8 cellular contexts compared by ENCODE assay signal in genomic region chr10:93703066-93703465, GRCh38. TPM values are rescaled to one million over a fixed set of nuclear protein-coding genes. Genes with fewer than 3 reads are reported as not detected.
DNase-seq lines count a peak whose midpoint lies in the region; ATAC-seq and TF ChIP-seq lines count a peak whose summit lies in the region.

No MANE protein-coding gene starts in this region.

- peak overlapping the region; percentile 94 for H2AFZ ChIP-seq in GM23338
- peak overlapping the region; percentile 100 for H2AFZ ChIP-seq in OCI-LY1 (ENCODE audit: low read length)
- H2AFZ ChIP-seq in fibroblast of lung (ENCODE audit: low read length): peak overlapping the region; percentile 99

- H4K20me1 ChIP-seq in GM23338 (replicated peaks; ENCODE audit: insufficient read depth) (no peaks in the 10 kb centered on the region), OCI-LY1 (ENCODE audit: insufficient read depth, low read length) (no peaks in the 10 kb centered on the region), fibroblast of lung (ENCODE audit: control insufficient read depth, extremely low read depth, insufficient read depth, low read length) (no peaks in the 10 kb centered on the region)

- peak in 1 of 10 experiments; percentile 2 for DNase-seq in CD4-positive, alpha-beta T cell
- DNase-seq in GM23338 (ENCODE audit: low spot score) (no peak), fibroblast of lung (ENCODE audit: low read depth in 2 of 2) (peak; percentile 7 to 32), psoas muscle (no peak), NK-92 (lab: John Stamatoyannopoulos, UW; ENCODE audit: unreplicated experiment) (no peak)

- no peak overlapping the region for H3K27ac Mint-ChIP-seq in CD4-positive, alpha-beta T cell
- H3K27ac Mint-ChIP-seq in GM23338: no peak overlapping the region

- H3K9me2 ChIP-seq in GM23338 (ENCODE audit: insufficient read depth) (no peaks in the 10 kb centered on the region), OCI-LY1 (ENCODE audit: low read depth, low read length) (no peaks in the 10 kb centered on the region)

- 0 to 5% (median 2%) methylated on average over 12 of the region's 12 CpGs for WGBS in psoas muscle, 3 donors

- no peaks in the 10 kb centered on the region for H3K27me3 ChIP-seq in CD4-positive, alpha-beta T cell (ENCODE audit: control insufficient read depth, insufficient read depth, low read length)
- H3K27me3 ChIP-seq in GM23338 (ENCODE audit: insufficient read depth): no peaks in the 10 kb centered on the region
- no peaks in the 10 kb centered on the region for H3K27me3 ChIP-seq in OCI-LY1 (ENCODE audit: insufficient read depth, low read length)
- H3K27me3 ChIP-seq in fibroblast of lung (ENCODE audit: control insufficient read depth, insufficient read depth, low read length): no peaks in the 10 kb centered on the region
- no peaks in the 10 kb centered on the region for H3K27me3 ChIP-seq in psoas muscle (ENCODE audit: insufficient read depth in 3 of 3, low read length in 2 of 3)

- H3K4me2 ChIP-seq in GM23338 (peak overlapping the region; percentile 84), OCI-LY1 (ENCODE audit: low read length) (peak overlapping the region; percentile 97), fibroblast of lung (ENCODE audit: extremely low read depth, insufficient read depth, low read length) (peak overlapping the region; percentile 79)

- H3K36me3 ChIP-seq in GM23338 (ENCODE audit: insufficient read depth) (peaks cover 8% of the 10 kb centered on the region; the same call in 1 of the 2 replicates), OCI-LY1 (ENCODE audit: insufficient read depth, low read length) (0 out of 2 replicates have a peak, but pooled peaks cover 4% of the 10 kb centered on the region), fibroblast of lung (ENCODE audit: control insufficient read depth, insufficient read depth, low read length) (no peaks in the 10 kb centered on the region), psoas muscle (ENCODE audit: insufficient read depth in 1 of 2, low read depth in 1 of 2) (peaks cover 3 to 23% of the 10 kb centered on the region in 2 donors)

- intact Hi-C loops in CD4-positive, alpha-beta T cell (cut with DNase I, micrococcal nuclease): loop anchor here in 1 of 2 experiments (2.0 to 10.0 kb wide), 5 partner anchors 189 to 1111 kb away; partner anchors contain the start of genes EXOC6, KIF11, NOC3L and SLC35G1
- intact Hi-C loops in psoas muscle (cut with DNase I): loop anchor here (5.0 kb wide), 3 partner anchors 49 to 114 kb away; no protein-coding TSS in a partner anchor

- H3K9ac ChIP-seq in OCI-LY1 (ENCODE audit: low read length) (peak overlapping the region; percentile 90), fibroblast of lung (ENCODE audit: insufficient read depth, low read length) (peak overlapping the region; percentile 63)

- H3K9me3 ChIP-seq in CD4-positive, alpha-beta T cell (ENCODE audit: control insufficient read depth, low read length): no peaks in the 10 kb centered on the region
- no peaks in the 10 kb centered on the region for H3K9me3 ChIP-seq in OCI-LY1 (ENCODE audit: low read length)
- H3K9me3 ChIP-seq in fibroblast of lung (ENCODE audit: control insufficient read depth, insufficient read depth, low read depth, low read length): no peaks in the 10 kb centered on the region
- no peaks in the 10 kb centered on the region for H3K9me3 ChIP-seq in psoas muscle

- H3K27me3 Mint-ChIP-seq in CD4-positive, alpha-beta T cell: no peaks in the 10 kb centered on the region
- peaks cover 1% of the 10 kb centered on the region for H3K27me3 Mint-ChIP-seq in GM23338 (ENCODE audit: insufficient read depth, low read depth, poor library complexity)

- CTCF ChIA-PET in CD4-positive, alpha-beta T cell (lab: Charles Lee): interaction anchor here (0.6 kb wide), 1 partner anchor 1410 kb away, joined by 4 read pairs; no protein-coding TSS in a partner anchor

- H3K4me3 ChIP-seq in GM23338 (peak overlapping the region; percentile 69), OCI-LY1 (ENCODE audit: low read depth, low read length, poor library complexity, severe bottlenecking) (peak overlapping the region; percentile 85), fibroblast of lung (replicated peaks in 1 of 4; ENCODE audit: control extremely low read depth in 1 of 4, insufficient read depth in 1 of 4, low read depth in 3 of 4, low read length in 4 of 4) (peak overlapping the region; percentile 83 to 91 (median 84)), psoas muscle (peak overlapping the region; percentile 71)

- H3K36me3 Mint-ChIP-seq in CD4-positive, alpha-beta T cell (ENCODE audit: low read depth): peaks cover 14% of the 10 kb centered on the region
- H3K36me3 Mint-ChIP-seq in GM23338 (ENCODE audit: low read depth): peaks cover 11% of the 10 kb centered on the region; the same call in 1 of the 3 replicates

- H3K27ac ChIP-seq in CD4-positive, alpha-beta T cell (ENCODE audit: low read depth, low read length): peak overlapping the region; percentile 77
- peak overlapping the region; percentile 43 for H3K27ac ChIP-seq in GM23338 (ENCODE audit: low read depth)
- H3K27ac ChIP-seq in OCI-LY1 (ENCODE audit: low read depth, low read length, poor library complexity, severe bottlenecking): no peak overlapping the region
- H3K27ac ChIP-seq in fibroblast of lung (ENCODE audit: insufficient read depth, low read length): peak overlapping the region; percentile 82
- peak overlapping the region; percentile 85 for H3K27ac ChIP-seq in psoas muscle

- peaks cover 17% of the 10 kb centered on the region for H3K4me1 Mint-ChIP-seq in CD4-positive, alpha-beta T cell (ENCODE audit: low read depth)
- H3K4me1 Mint-ChIP-seq in GM23338: peaks cover 14% of the 10 kb centered on the region

- H3F3A ChIP-seq in GM23338 (replicated peaks; ENCODE audit: low read depth) (no peaks in the 10 kb centered on the region), OCI-LY1 (ENCODE audit: insufficient read depth, low read length) (no peaks in the 10 kb centered on the region)

- H3K4me3 Mint-ChIP-seq in CD4-positive, alpha-beta T cell: no peak overlapping the region
- no peak overlapping the region for H3K4me3 Mint-ChIP-seq in GM23338

- ATAC-seq in CD4-positive, alpha-beta T cell (ENCODE audit: poor library complexity): no peak
- no peak for ATAC-seq in GM23338
- peak in 1 of 4 donors; percentile 19 for ATAC-seq in psoas muscle
- no peak for ATAC-seq in GM21529 (IDR thresholded peaks at IDR 0.05; ENCODE audit: unreplicated experiment)
- ATAC-seq in HG03457 (IDR thresholded peaks at IDR 0.05; ENCODE audit: unreplicated experiment): no peak

- POLR2A ChIA-PET in CD4-positive, alpha-beta T cell (lab: Charles Lee): interaction anchor here (0.7 to 1.2 kb wide), 3 partner anchors 11 to 855 kb away, joined by 3 to 5 read pairs (median 4); partner anchors contain the start of gene EXOC6

- H3K4me1 ChIP-seq in GM23338 (ENCODE audit: insufficient read depth) (peaks cover 24% of the 10 kb centered on the region), OCI-LY1 (ENCODE audit: insufficient read depth, low read length, severe bottlenecking) (peaks cover 15% of the 10 kb centered on the region), fibroblast of lung (ENCODE audit: control insufficient read depth, extremely low read depth, insufficient read depth, low read length) (peaks cover 9% of the 10 kb centered on the region), psoas muscle (peaks cover 24% of the 10 kb centered on the region)

- TF ChIP-seq CTCF in CD4-positive, alpha-beta T cell (IDR thresholded peaks at IDR 0.05): no peak
- no peak for TF ChIP-seq CTCF in GM23338 (conservative IDR thresholded peaks at IDR 0.05; ENCODE audit: low read depth in 2 of 2)
- TF ChIP-seq CTCF in OCI-LY1 (IDR thresholded peaks at IDR 0.05; ENCODE audit: low read length): no peak
- TF ChIP-seq CTCF in fibroblast of lung (conservative IDR thresholded peaks at IDR 0.05 in 1 of 2, IDR thresholded peaks at IDR 0.05 in 1 of 2; ENCODE audit: low read depth in 1 of 2, low read length in 2 of 2): no peak
- no peak for TF ChIP-seq CTCF in psoas muscle (IDR thresholded peaks at IDR 0.05)

- no peaks in the 10 kb centered on the region for H3K9me3 Mint-ChIP-seq in CD4-positive, alpha-beta T cell
- no peaks in the 10 kb centered on the region for H3K9me3 Mint-ChIP-seq in GM23338

- no peaks in the 10 kb centered on the region for H3K79me2 ChIP-seq in GM23338 (replicated peaks; ENCODE audit: insufficient read depth)
- H3K79me2 ChIP-seq in OCI-LY1 (ENCODE audit: insufficient read depth, low read length): no peaks in the 10 kb centered on the region
- peaks cover 5% of the 10 kb centered on the region for H3K79me2 ChIP-seq in fibroblast of lung (ENCODE audit: control insufficient read depth, insufficient read depth, low read length)

TF ChIP-seq in GM23338, 12 proteins besides CTCF, POLR2A, EP300 and RAD21 (continues in another document):
- TF ChIP-seq ZNF114 (CRISPR knock-in tag; IDR thresholded peaks at IDR 0.05): no peak
- no peak for TF ChIP-seq ETS1 (IDR thresholded peaks at IDR 0.05)
- TF ChIP-seq ZNF331 (CRISPR knock-in tag; IDR thresholded peaks at IDR 0.05; ENCODE audit: low read depth): no peak
- TF ChIP-seq STAT1 (IDR thresholded peaks at IDR 0.05; ENCODE audit: unreplicated experiment): no peak

RNA-seq across cellular contexts. Expression of gene FRA10AC1, which starts 0.7 kb away (rescaled TPM):
- 10 to 100 TPM in 1 of 2 experiments, 1 to 10 TPM in 1; 10.0 to 10.3 TPM for total RNA-seq in CD4-positive, alpha-beta T cell
- total RNA-seq in GM23338 (2014; rRNA removed; shearing (Covaris generic)): 12.1 and 51.5 TPM in 2 replicates
- 34.3 and 35.4 TPM in 2 replicates for polyA plus RNA-seq in GM23338 (2016; fragmentation: Nextera tagmentation; extraction: Ambion mirVana)
- 6.9 and 9.4 TPM in 2 replicates for total RNA-seq in fibroblast of lung
- polyA plus RNA-seq in fibroblast of lung: 6.3 and 7.1 TPM in 2 replicates
- polyA plus RNA-seq in fibroblast of lung (2012): 7.8 and 8.1 TPM in 2 replicates
- polyA minus RNA-seq in fibroblast of lung (ENCODE audit: low replicate concordance): 0.08 and 0.15 TPM in 2 replicates
- 10 to 100 TPM in 3 of 4 donors, 1 to 10 TPM in 1; 6.7 to 14.0 (median 13.4) TPM for total RNA-seq in psoas muscle
- polyA plus RNA-seq in psoas muscle: 10 to 100 TPM in 1 of 3 donors, 1 to 10 TPM in 2; 6.4 to 15.0 (median 7.2) TPM

RNA-seq across cellular contexts. Expression of gene LGI1, which starts 54.7 kb away (rescaled TPM):
- not detected for total RNA-seq in CD4-positive, alpha-beta T cell
- 0.28 TPM in 1 of 2 replicates, not detected in the other for total RNA-seq in GM23338 (2014; rRNA removed; shearing (Covaris generic))
- 0.28 and 0.31 TPM in 2 replicates for polyA plus RNA-seq in GM23338 (2016; fragmentation: Nextera tagmentation; extraction: Ambion mirVana)
- not detected in 2 replicates for total RNA-seq in fibroblast of lung
- polyA plus RNA-seq in fibroblast of lung: not detected in 2 replicates
- polyA plus RNA-seq in fibroblast of lung (2012): not detected in 2 replicates
- not detected in 2 replicates for polyA minus RNA-seq in fibroblast of lung (ENCODE audit: low replicate concordance)
- 1 to 10 TPM; 1.3 to 7.3 (median 2.6) TPM for total RNA-seq in psoas muscle
- polyA plus RNA-seq in psoas muscle: 1 to 10 TPM in 2 of 3 donors, under 1 TPM in 1; 0.20 to 1.4 (median 1.4) TPM

Comparison
In these comparisons a context has a peak if more than half of its experiments do, and no peak if none do; other contexts are left out.
1. DNase-seq: peak in fibroblast of lung (2 of 2); none in GM23338 (single experiment), psoas muscle (0 of 2) and NK-92 (single experiment).
2. Peak in every context shown above with its lines, with median percentiles within 50 percentile points of each other: H2AFZ ChIP-seq, H3K4me2 ChIP-seq and H3K4me3 ChIP-seq.